In the genomic region with DNA sequence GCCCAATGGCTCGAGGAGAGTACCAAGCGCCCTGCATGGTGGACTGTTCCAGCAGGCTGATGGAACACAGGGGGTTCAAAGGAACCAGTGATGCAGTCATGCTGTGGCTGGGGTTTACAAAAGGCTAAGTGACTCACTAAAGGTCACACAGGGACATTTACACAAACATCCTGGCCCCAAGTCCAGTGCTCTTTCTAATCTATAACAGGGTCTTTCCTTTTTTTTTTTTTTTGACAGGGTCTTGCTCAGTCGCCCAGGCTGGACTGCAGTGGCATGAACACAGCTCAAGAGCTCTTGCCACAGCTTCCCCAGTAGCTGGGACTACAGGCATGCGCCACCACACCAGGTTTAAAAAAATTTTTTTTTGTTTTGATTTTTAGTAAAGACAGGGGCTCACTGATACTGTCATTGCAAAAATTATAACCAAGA, we compare ENCODE assay signal across 15 cellular contexts. TPM values are rescaled to one million over a fixed set of nuclear protein-coding genes. Genes with fewer than 3 reads are reported as not detected.
DNase-seq lines count a peak whose midpoint lies in the region; ATAC-seq and TF ChIP-seq lines count a peak whose summit lies in the region.
"Had no signal": no experiment of that assay in that cellular context is flagged by ENCODE, and none has a peak within 500 bp of the region (broad histone marks: within the 10 kb centered on the region; RNA-seq: fewer than 3 reads in every experiment).

No MANE protein-coding gene starts in this region.

- H3K23ac ChIP-seq in H9 (ENCODE audit: insufficient read length, low read depth, low read length): no peak overlapping the region

- no peak overlapping the region for H3K4me2 ChIP-seq in H9 (ENCODE audit: insufficient read depth, insufficient read length, low read length)
- H3K4me2 ChIP-seq: KMS-11 had no signal

- no peak overlapping the region for H4K5ac ChIP-seq in H9 (ENCODE audit: insufficient read length, low read depth, low read length)

- ATAC-seq in activated CD8-positive, alpha-beta T cell treated with anti-CD3 and anti-CD28 coated beads for 36 hours: peak; percentile 73
- ATAC-seq in HG03520 (IDR thresholded peaks at IDR 0.05; ENCODE audit: unreplicated experiment) (no peak), GM18858 (IDR thresholded peaks at IDR 0.05; ENCODE audit: unreplicated experiment) (no peak)
- ATAC-seq: PC-3 had no signal

- H3T11ph ChIP-seq in H9 (ENCODE audit: low read length): no peak overlapping the region

- no peak overlapping the region for H2BK5ac ChIP-seq in H9 (ENCODE audit: insufficient read length, low read length)

- H3K79me2 ChIP-seq in ACC112 (ENCODE audit: control insufficient read depth, insufficient read depth, low read length, unreplicated experiment) (peaks cover 9% of the 10 kb centered on the region), H9 (ENCODE audit: insufficient read depth, low read length) (0 out of 2 replicates have a peak, but pooled peaks cover 1% of the 10 kb centered on the region)

- no peak overlapping the region for H3K4ac ChIP-seq in H9 (ENCODE audit: low read depth, low read length)

- H2BK15ac ChIP-seq in H9 (ENCODE audit: low read depth, low read length): no peak overlapping the region

- no peak overlapping the region for H3K18ac ChIP-seq in H9 (ENCODE audit: insufficient read length, low read depth, low read length)

- H3K14ac ChIP-seq in H9 (ENCODE audit: insufficient read depth, low read length): no peak overlapping the region

- no peak overlapping the region for H4K8ac ChIP-seq in H9 (replicated peaks; ENCODE audit: insufficient read length, low read depth, low read length)

- CTCF ChIA-PET in activated CD8-positive, alpha-beta T cell treated with anti-CD3 and anti-CD28 coated beads for 36 hours (lab: Charles Lee): interaction anchor here (0.6 to 5.5 kb wide), 3 partner anchors 10 to 118 kb away, joined by 3 to 34 read pairs (median 3); no protein-coding TSS in a partner anchor

- H3K4me3 Mint-ChIP-seq in H9: no peak overlapping the region
- peak overlapping the region; percentile 6 for H3K4me3 Mint-ChIP-seq in activated CD8-positive, alpha-beta T cell treated with anti-CD3 and anti-CD28 coated beads for 36 hours

- H2BK120ac ChIP-seq in H9 (ENCODE audit: low read depth, low read length, poor library complexity, severe bottlenecking): no peak overlapping the region

- no peaks in the 10 kb centered on the region for H3K23me2 ChIP-seq in H9 (ENCODE audit: insufficient read length, low read depth, low read length, poor library complexity, severe bottlenecking)

- H3K27me3 ChIP-seq in ACC112 (ENCODE audit: insufficient read depth, low read length) (no peaks in the 10 kb centered on the region), H9 (ENCODE audit: insufficient read depth, low read length) (no peaks in the 10 kb centered on the region)
- H3K27me3 ChIP-seq: vagina had no signal

- H3K9me3 ChIP-seq in H9 (ENCODE audit: control insufficient read depth, low read depth, low read length): no peaks in the 10 kb centered on the region
- H3K9me3 ChIP-seq: vagina had no signal

- H2AK5ac ChIP-seq in H9 (ENCODE audit: insufficient read length, low read length): no peak overlapping the region

- DNase-seq in H9 (peak; percentile 8), kidney glomerular epithelial cell (lab: John Stamatoyannopoulos, UW) (peak; percentile 3), NCI-H524 treated with DMSO at 0.1 percent for 48 hours (lab: John Stamatoyannopoulos, UW) (no peak)
- peak; percentile 73 for DNase-seq in activated CD8-positive, alpha-beta T cell treated with anti-CD3 and anti-CD28 coated beads for 36 hours
- no peak for DNase-seq in activated effector memory CD4-positive, alpha-beta T cell treated with anti-CD3 and anti-CD28 coated beads, Interleukin-2, amount 50 U/mL, for 16 hours
- DNase-seq: activated T-cell treated with anti-CD3 and anti-CD28 coated beads, Interleukin-2, amount 50 U/mL, for 1 hour; immature natural killer cell; NCI-H2171 treated with DMSO at 0.1 percent for 48 hours; PC-3; T-helper 9 cell had no signal

- H4K20me1 ChIP-seq in H9 (ENCODE audit: control insufficient read depth, insufficient read depth, insufficient read length): no peaks in the 10 kb centered on the region

- H3K27ac ChIP-seq in ACC112 (ENCODE audit: low read depth, low read length) (peak overlapping the region; percentile 58), H9 (ENCODE audit: insufficient read length, low read depth, low read length) (no peak overlapping the region)
- H3K27ac ChIP-seq: KMS-11, vagina had no signal

- no peak overlapping the region for H2BK12ac ChIP-seq in H9 (ENCODE audit: insufficient read length, low read depth, low read length)

- H3K4me3 ChIP-seq in ACC112 (ENCODE audit: low read depth, low read length): no peak overlapping the region
- H3K4me3 ChIP-seq: vagina had no signal

- no peaks in the 10 kb centered on the region for H3K79me1 ChIP-seq in H9 (ENCODE audit: insufficient read depth, low read depth, low read length, poor library complexity, severe bottlenecking)

- H3K9me3 Mint-ChIP-seq in H9: no peaks in the 10 kb centered on the region
- no peaks in the 10 kb centered on the region for H3K9me3 Mint-ChIP-seq in activated CD8-positive, alpha-beta T cell treated with anti-CD3 and anti-CD28 coated beads for 36 hours
- H3K9me3 Mint-ChIP-seq: immature natural killer cell had no signal

- H3K4me1 ChIP-seq in ACC112 (ENCODE audit: control insufficient read depth, insufficient read depth, low read length, unreplicated experiment): peaks cover 16% of the 10 kb centered on the region
- H3K4me1 ChIP-seq in H9 (ENCODE audit: insufficient read depth, low read length): no peaks in the 10 kb centered on the region

- no peak overlapping the region for H3K56ac ChIP-seq in H9 (ENCODE audit: insufficient read length, low read depth, low read length)

- H3K36me3 Mint-ChIP-seq in H9 (ENCODE audit: insufficient read depth in 1 of 3, low read depth in 3 of 3): no peaks in the 10 kb centered on the region
- peaks cover 4% of the 10 kb centered on the region for H3K36me3 Mint-ChIP-seq in activated CD8-positive, alpha-beta T cell treated with anti-CD3 and anti-CD28 coated beads for 36 hours (ENCODE audit: low read depth)
- H3K36me3 Mint-ChIP-seq: immature natural killer cell had no signal

- no peak overlapping the region for H4K91ac ChIP-seq in H9 (ENCODE audit: insufficient read length, low read depth, low read length)

- 0 out of 7 replicates have a peak overlapping the region, but pooled peaks of 1 of the 3 experiments have one; percentile 4 for H3K27ac Mint-ChIP-seq in H9
- H3K27ac Mint-ChIP-seq in activated CD8-positive, alpha-beta T cell treated with anti-CD3 and anti-CD28 coated beads for 36 hours: peak overlapping the region; percentile 80

- whole genome bisulfite sequencing in H9 (ENCODE audit: extremely low coverage, insufficient read length, low lambda C conversion rate): no CpG with 5 or more reads among the region's 4 CpGs

- TF ChIP-seq CTCF in H9 (conservative IDR thresholded peaks at IDR 0.05): no peak
- TF ChIP-seq CTCF in activated CD8-positive, alpha-beta T cell treated with anti-CD3 and anti-CD28 coated beads for 36 hours (IDR thresholded peaks at IDR 0.05): no peak

- intact Hi-C loops in activated CD8-positive, alpha-beta T cell treated with anti-CD3 and anti-CD28 coated beads for 36 hours (cut with micrococcal nuclease): no loop called here

- no peak overlapping the region for H2BK20ac ChIP-seq in H9 (ENCODE audit: low read depth, low read length, poor library complexity, severe bottlenecking)

- H2AFZ ChIP-seq in ACC112 (ENCODE audit: low read length, unreplicated experiment) (peak overlapping the region; percentile 7), H9 (ENCODE audit: low read length) (no peak overlapping the region)

- H3K9ac ChIP-seq in H9 (ENCODE audit: extremely low read depth, insufficient read length, low read length): no peak overlapping the region
- H3K9ac ChIP-seq: KMS-11 had no signal

- peaks cover 3 to 5% of the 10 kb centered on the region in 2 experiments; a peak in 1 of 4 replicates for H3K4me1 Mint-ChIP-seq in H9
- peaks cover 28% of the 10 kb centered on the region for H3K4me1 Mint-ChIP-seq in activated CD8-positive, alpha-beta T cell treated with anti-CD3 and anti-CD28 coated beads for 36 hours (ENCODE audit: low read depth)

- H3K27me3 Mint-ChIP-seq in H9 (ENCODE audit: low read depth): no peaks in the 10 kb centered on the region
- H3K27me3 Mint-ChIP-seq in activated CD8-positive, alpha-beta T cell treated with anti-CD3 and anti-CD28 coated beads for 36 hours: no peaks in the 10 kb centered on the region

- POLR2A ChIA-PET in activated CD8-positive, alpha-beta T cell treated with anti-CD3 and anti-CD28 coated beads for 36 hours (lab: Charles Lee): interaction anchor here (2.7 kb wide), 1 partner anchor 9 kb away, joined by 14 read pairs; no protein-coding TSS in a partner anchor

- no peaks in the 10 kb centered on the region for H3K36me3 ChIP-seq in ACC112 (ENCODE audit: insufficient read depth, low read length)
- H3K36me3 ChIP-seq: vagina had no signal

RNA-seq across cellular contexts. Expression of a gene that starts 2.8 kb away (rescaled TPM):
- 18.3 and 21.1 TPM in 2 replicates for total RNA-seq in H9 (2021)
- 10 to 100 TPM; 23.2 to 24.6 TPM for total RNA-seq in activated CD8-positive, alpha-beta T cell treated with anti-CD3 and anti-CD28 coated beads for 36 hours

RNA-seq across cellular contexts. Expression of a gene that starts 15.6 kb away (rescaled TPM):
- total RNA-seq in H9 (2021): 27.3 and 29.6 TPM in 2 replicates
- total RNA-seq in activated CD8-positive, alpha-beta T cell treated with anti-CD3 and anti-CD28 coated beads for 36 hours: 10 to 100 TPM; 41.0 to 44.7 TPM

Comparison
In these comparisons a context has a peak if more than half of its experiments do, and no peak if none do; other contexts are left out.
1. DNase-seq: peak in H9 (single experiment), activated CD8-positive, alpha-beta T cell treated with anti-CD3 and anti-CD28 coated beads for 36 hours (single experiment) and kidney glomerular epithelial cell (single experiment); none in NCI-H524 treated with DMSO at 0.1 percent for 48 hours (single experiment) and activated effector memory CD4-positive, alpha-beta T cell treated with anti-CD3 and anti-CD28 coated beads, Interleukin-2, amount 50 U/mL, for 16 hours (single experiment).